In genomic region chr20:64100946-64101688, GRCh38 we compare ENCODE assay signal across 13 cellular contexts. TPM values are rescaled to one million over a fixed set of nuclear protein-coding genes. Genes with fewer than 3 reads are reported as not detected.
DNase-seq lines count a peak whose midpoint lies in the region; ATAC-seq and TF ChIP-seq lines count a peak whose summit lies in the region.
"Had no signal": no experiment of that assay in that cellular context is flagged by ENCODE, and none has a peak within 500 bp of the region (broad histone marks: within the 10 kb centered on the region; RNA-seq: fewer than 3 reads in every experiment).

No MANE protein-coding gene starts in this region.

- H4K91ac ChIP-seq in H9 (ENCODE audit: insufficient read length, low read depth, low read length) = no peak overlapping the region

- peaks cover 3% of the 10 kb centered on the region for H3K9me3 Mint-ChIP-seq in activated T-cell treated with anti-CD3 and anti-CD28 coated beads, Interleukin-2, amount 50 U/mL, for 24 hours
- peaks cover 5% of the 10 kb centered on the region in 2 experiments for H3K9me3 Mint-ChIP-seq in H9
- H3K9me3 Mint-ChIP-seq in central memory CD8-positive, alpha-beta T cell = no peaks in the 10 kb centered on the region

- H3K14ac ChIP-seq in H9 (ENCODE audit: insufficient read depth, low read length) = no peak overlapping the region

- no peak for ATAC-seq in central memory CD8-positive, alpha-beta T cell (replicated peaks; ENCODE audit: extremely low read depth, poor library complexity, severe bottlenecking)
- ATAC-seq in HG02763 (IDR thresholded peaks at IDR 0.05; ENCODE audit: unreplicated experiment) = no peak

- no peak overlapping the region for H2BK12ac ChIP-seq in H9 (ENCODE audit: insufficient read length, low read depth, low read length)

- H3K27ac Mint-ChIP-seq in activated T-cell treated with anti-CD3 and anti-CD28 coated beads, Interleukin-2, amount 50 U/mL, for 24 hours = no peak overlapping the region
- no peak overlapping the region for H3K27ac Mint-ChIP-seq in H9
- H3K27ac Mint-ChIP-seq in central memory CD8-positive, alpha-beta T cell (ENCODE audit: low read depth) = no peak overlapping the region

- peaks cover 26% of the 10 kb centered on the region for H3K27me3 Mint-ChIP-seq in activated T-cell treated with anti-CD3 and anti-CD28 coated beads, Interleukin-2, amount 50 U/mL, for 24 hours
- H3K27me3 Mint-ChIP-seq in H9 (ENCODE audit: low read depth) = peaks cover 43% of the 10 kb centered on the region
- peaks cover 29% of the 10 kb centered on the region for H3K27me3 Mint-ChIP-seq in central memory CD8-positive, alpha-beta T cell

- peaks cover 3% of the 10 kb centered on the region; the same call in 1 of the 2 replicates for H3K27me3 ChIP-seq in H9 (ENCODE audit: insufficient read depth, low read length)

- H4K8ac ChIP-seq in H9 (replicated peaks; ENCODE audit: insufficient read length, low read depth, low read length) = no peak overlapping the region

- H2BK20ac ChIP-seq in H9 (ENCODE audit: low read depth, low read length, poor library complexity, severe bottlenecking) = no peak overlapping the region

- no peak for DNase-seq in activated T-cell treated with anti-CD3 and anti-CD28 coated beads, Interleukin-2, amount 50 U/mL, for 24 hours
- DNase-seq in activated T-cell treated with anti-CD3 and anti-CD28 coated beads, Interleukin-2, amount 50 U/mL, for 48 hours = no peak
- DNase-seq in H9 (no peak), retina (peak; percentile 10), NCI-H1105 (lab: John Stamatoyannopoulos, UW) (no peak), germinal center (ENCODE audit: low spot score) (no peak)
- no peak for DNase-seq in central memory CD8-positive, alpha-beta T cell (ENCODE audit: low spot score in 2 of 2)
- DNase-seq: hippocampal formation had no signal

- H3K4me1 Mint-ChIP-seq in activated T-cell treated with anti-CD3 and anti-CD28 coated beads, Interleukin-2, amount 50 U/mL, for 24 hours (ENCODE audit: low read depth) = peaks cover 17% of the 10 kb centered on the region
- H3K4me1 Mint-ChIP-seq in H9 = peaks cover 9 to 11% of the 10 kb centered on the region in 2 experiments; a peak in 3 of 4 replicates
- no peaks in the 10 kb centered on the region for H3K4me1 Mint-ChIP-seq in central memory CD8-positive, alpha-beta T cell

- no peaks in the 10 kb centered on the region for H3K79me1 ChIP-seq in H9 (ENCODE audit: insufficient read depth, low read depth, low read length, poor library complexity, severe bottlenecking)

- H3K9me3 ChIP-seq in H9 (ENCODE audit: control insufficient read depth, low read depth, low read length) = no peaks in the 10 kb centered on the region
- H3K9me3 ChIP-seq: thoracic aorta had no signal

- H3K27ac ChIP-seq in H9 (ENCODE audit: insufficient read length, low read depth, low read length) = no peak overlapping the region
- H3K27ac ChIP-seq: thoracic aorta had no signal

- H3K9ac ChIP-seq in H9 (ENCODE audit: extremely low read depth, insufficient read length, low read length) = no peak overlapping the region

- no peaks in the 10 kb centered on the region for H3K79me2 ChIP-seq in H9 (ENCODE audit: insufficient read depth, low read length)

- no peaks in the 10 kb centered on the region for H3K23me2 ChIP-seq in H9 (ENCODE audit: insufficient read length, low read depth, low read length, poor library complexity, severe bottlenecking)

- no peak overlapping the region for H3K56ac ChIP-seq in H9 (ENCODE audit: insufficient read length, low read depth, low read length)

- H2BK5ac ChIP-seq in H9 (ENCODE audit: insufficient read length, low read length) = no peak overlapping the region

- H3K36me3 Mint-ChIP-seq in activated T-cell treated with anti-CD3 and anti-CD28 coated beads, Interleukin-2, amount 50 U/mL, for 24 hours (ENCODE audit: low read depth) = no peaks in the 10 kb centered on the region
- peaks cover 2 to 5% (median 2%) of the 10 kb centered on the region in 3 experiments; a peak in 5 of 7 replicates for H3K36me3 Mint-ChIP-seq in H9 (ENCODE audit: insufficient read depth in 1 of 3, low read depth in 3 of 3)
- peaks cover 1% of the 10 kb centered on the region for H3K36me3 Mint-ChIP-seq in central memory CD8-positive, alpha-beta T cell (ENCODE audit: insufficient read depth)

- no peaks in the 10 kb centered on the region for H3K4me1 ChIP-seq in H9 (ENCODE audit: insufficient read depth, low read length)

- H2AK5ac ChIP-seq in H9 (ENCODE audit: insufficient read length, low read length) = no peak overlapping the region

- no peak overlapping the region for H3K4ac ChIP-seq in H9 (ENCODE audit: low read depth, low read length)

- no peaks in the 10 kb centered on the region for H4K20me1 ChIP-seq in H9 (ENCODE audit: control insufficient read depth, insufficient read depth, insufficient read length)

- H2BK120ac ChIP-seq in H9 (ENCODE audit: low read depth, low read length, poor library complexity, severe bottlenecking) = no peak overlapping the region

- H3K4me2 ChIP-seq in H9 (ENCODE audit: insufficient read depth, insufficient read length, low read length) = no peak overlapping the region

- no peak overlapping the region for H3K18ac ChIP-seq in H9 (ENCODE audit: insufficient read length, low read depth, low read length)

- H3T11ph ChIP-seq in H9 (ENCODE audit: low read length) = no peak overlapping the region

- no peak overlapping the region for H3K23ac ChIP-seq in H9 (ENCODE audit: insufficient read length, low read depth, low read length)

- WGBS in H9 (ENCODE audit: extremely low coverage, insufficient read length, low lambda C conversion rate) = no CpG with 5 or more reads among the region's 9 CpGs

- H4K5ac ChIP-seq in H9 (ENCODE audit: insufficient read length, low read depth, low read length) = no peak overlapping the region

- H2BK15ac ChIP-seq in H9 (ENCODE audit: low read depth, low read length) = no peak overlapping the region

- H2AFZ ChIP-seq in H9 (ENCODE audit: low read length) = no peak overlapping the region

- no peak for TF ChIP-seq CTCF in H9 (conservative IDR thresholded peaks at IDR 0.05)

- peak overlapping the region; percentile 2 for H3K4me3 Mint-ChIP-seq in activated T-cell treated with anti-CD3 and anti-CD28 coated beads, Interleukin-2, amount 50 U/mL, for 24 hours
- H3K4me3 Mint-ChIP-seq in H9 = peak overlapping the region; percentile 7 to 61; a peak in 3 of 5 replicates
- peak overlapping the region; percentile 47 for H3K4me3 Mint-ChIP-seq in central memory CD8-positive, alpha-beta T cell

RNA-seq across cellular contexts. Expression of gene NPBWR2, which starts 6.2 kb away (rescaled TPM):
- total RNA-seq in H9 (2021) = not detected in 2 replicates
- total RNA-seq: dermis microvascular lymphatic vessel endothelial cell, fibroblast of lung, left colon, thoracic aorta had no signal

RNA-seq across cellular contexts. Expression of gene LKAAEAR1, which starts 16.9 kb away (rescaled TPM):
- total RNA-seq in H9 (2021) = 0.39 TPM in 1 of 2 replicates, not detected in the other
- total RNA-seq: fibroblast of lung, left colon, thoracic aorta had no signal

RNA-seq across cellular contexts. Expression of gene OPRL1, which starts 21.2 kb away (rescaled TPM):
- 0.90 and 1.0 TPM in 2 replicates for total RNA-seq in H9 (2021)

RNA-seq across cellular contexts. Expression of gene RGS19, which starts 21.8 kb away (rescaled TPM):
- 11.7 and 12.8 TPM in 2 replicates for total RNA-seq in H9 (2021)

RNA-seq across cellular contexts. Expression of gene TCEA2, which starts 38.1 kb away (rescaled TPM):
- total RNA-seq in H9 (2021) = 48.1 and 51.7 TPM in 2 replicates
